Comparison of ENCODE assay signal across 25 cellular contexts in genomic region chr4:7279902-7280301, GRCh38.
"Had no signal": no experiment of that assay in that cellular context is flagged by ENCODE, and none has a peak within 500 bp of the region (broad histone marks: within the 10 kb centered on the region; RNA-seq: fewer than 3 reads in every experiment).

No MANE protein-coding gene starts in this region.

- FAIRE-seq: colon, endothelial cell of umbilical vein had no signal

- DNase-seq: activated CD4-positive, alpha-beta T cell treated with anti-CD3 and anti-CD28 coated beads for 1 hour; activated gamma-delta T cell treated with Interleukin-2 at 50 U/mL for 16 hours; activated T-cell treated with anti-CD3 and anti-CD28 coated beads, Interleukin-2, amount 50 U/mL, for 1 hour; anterior cingulate cortex; dorsolateral prefrontal cortex; effector memory CD8-positive, alpha-beta T cell; gastrocnemius medialis; hypothalamus; left cardiac atrium; ovary; right cardiac atrium; stimulated activated CD4-positive, alpha-beta T cell treated with anti-CD3 and anti-CD28 coated beads, Interleukin-12 subunit alpha, Interleukin-12 subunit beta, amount 100 ng/mL, for 4 hours; stimulated activated CD4-positive, alpha-beta T cell treated with anti-CD3 and anti-CD28 coated beads, Interleukin-1b, Interleukin-23, amount 100 ng/mL, for 48 hours; stimulated activated naive CD8-positive, alpha-beta T cell treated with anti-CD3 and anti-CD28 coated beads, Interleukin-15, amount 100 ng/mL, for 72 hours; tibial artery had no signal

- H3K36me3 Mint-ChIP-seq: activated naive CD4-positive, alpha-beta T cell treated with anti-CD3 and anti-CD28 coated beads, Interleukin-2, amount 50 U/mL, for 24 hours; brain; memory B cell; stimulated activated effector memory CD8-positive, alpha-beta T cell treated with anti-CD3 and anti-CD28 coated beads, Interleukin-12 subunit alpha, Interleukin-12 subunit beta, amount 100 ng/mL, for 72 hours had no signal

- H3K4me1 Mint-ChIP-seq: activated naive CD4-positive, alpha-beta T cell treated with anti-CD3 and anti-CD28 coated beads, Interleukin-2, amount 50 U/mL, for 24 hours; central memory CD8-positive, alpha-beta T cell; memory B cell; stimulated activated effector memory CD8-positive, alpha-beta T cell treated with anti-CD3 and anti-CD28 coated beads, Interleukin-12 subunit alpha, Interleukin-12 subunit beta, amount 100 ng/mL, for 72 hours; stimulated activated naive CD8-positive, alpha-beta T cell treated with anti-CD3 and anti-CD28 coated beads, Interleukin-15, amount 100 ng/mL, for 72 hours had no signal

- H3K27ac ChIP-seq: dorsolateral prefrontal cortex, gastrocnemius medialis, neutrophil, ovary, tibial artery had no signal

- H3K27ac Mint-ChIP-seq: activated naive CD4-positive, alpha-beta T cell treated with anti-CD3 and anti-CD28 coated beads, Interleukin-2, amount 50 U/mL, for 24 hours; effector memory CD8-positive, alpha-beta T cell; memory B cell; stimulated activated effector memory CD8-positive, alpha-beta T cell treated with anti-CD3 and anti-CD28 coated beads, Interleukin-12 subunit alpha, Interleukin-12 subunit beta, amount 100 ng/mL, for 72 hours; stimulated activated naive CD8-positive, alpha-beta T cell treated with anti-CD3 and anti-CD28 coated beads, Interleukin-15, amount 100 ng/mL, for 72 hours had no signal

- H3K9me3 Mint-ChIP-seq: activated naive CD4-positive, alpha-beta T cell treated with anti-CD3 and anti-CD28 coated beads, Interleukin-2, amount 50 U/mL, for 24 hours; brain; central memory CD8-positive, alpha-beta T cell; effector memory CD8-positive, alpha-beta T cell; memory B cell; nephron; stimulated activated effector memory CD8-positive, alpha-beta T cell treated with anti-CD3 and anti-CD28 coated beads, Interleukin-12 subunit alpha, Interleukin-12 subunit beta, amount 100 ng/mL, for 72 hours; stimulated activated naive CD8-positive, alpha-beta T cell treated with anti-CD3 and anti-CD28 coated beads, Interleukin-15, amount 100 ng/mL, for 72 hours had no signal

- H3K4me1 ChIP-seq: gastrocnemius medialis, tibial artery had no signal

- H3K4me3 Mint-ChIP-seq: activated naive CD4-positive, alpha-beta T cell treated with anti-CD3 and anti-CD28 coated beads, Interleukin-2, amount 50 U/mL, for 24 hours; central memory CD8-positive, alpha-beta T cell; effector memory CD8-positive, alpha-beta T cell; memory B cell; nephron; stimulated activated effector memory CD8-positive, alpha-beta T cell treated with anti-CD3 and anti-CD28 coated beads, Interleukin-12 subunit alpha, Interleukin-12 subunit beta, amount 100 ng/mL, for 72 hours; stimulated activated naive CD8-positive, alpha-beta T cell treated with anti-CD3 and anti-CD28 coated beads, Interleukin-15, amount 100 ng/mL, for 72 hours had no signal

- H3K4me3 ChIP-seq: dorsolateral prefrontal cortex, gastrocnemius medialis, ovary, tibial artery had no signal

- H3K36me3 ChIP-seq: gastrocnemius medialis, neutrophil, ovary, tibial artery had no signal

- H3K27me3 ChIP-seq: gastrocnemius medialis, ovary had no signal

- ATAC-seq: effector memory CD8-positive, alpha-beta T cell; esophagus mucosa; gastrocnemius medialis; left cardiac atrium; right cardiac atrium; stimulated activated effector memory CD8-positive, alpha-beta T cell treated with anti-CD3 and anti-CD28 coated beads, Interleukin-12 subunit alpha, Interleukin-12 subunit beta, amount 100 ng/mL, for 72 hours; stimulated activated naive CD8-positive, alpha-beta T cell treated with anti-CD3 and anti-CD28 coated beads, Interleukin-15, amount 100 ng/mL, for 72 hours had no signal

- H3K9me3 ChIP-seq: gastrocnemius medialis, neutrophil, ovary, tibial artery had no signal

- H3K27me3 Mint-ChIP-seq: activated naive CD4-positive, alpha-beta T cell treated with anti-CD3 and anti-CD28 coated beads, Interleukin-2, amount 50 U/mL, for 24 hours had no signal
